Comparison of ENCODE assay signal across 23 cellular contexts in genomic region chr11:60875856-60876485, GRCh38. TPM values are rescaled to one million over a fixed set of nuclear protein-coding genes. Genes with fewer than 3 reads are reported as not detected.
"Had no signal": no experiment of that assay in that cellular context is flagged by ENCODE, and none has a peak within 500 bp of the region (broad histone marks: within the 10 kb centered on the region; RNA-seq: fewer than 3 reads in every experiment).

No MANE protein-coding gene starts in this region.

- H3K27ac Mint-ChIP-seq: brain; T-helper 2 cell treated with Interferon-gamma antibody and Interleukin-4, amounts not matched to agents 5 μg/mL and 100 μg/mL, for 36 hours had no signal

- H3K4me3 Mint-ChIP-seq: brain; naive thymus-derived CD4-positive, alpha-beta T cell; neural crest cell; T-helper 2 cell treated with Interferon-gamma antibody and Interleukin-4, amounts not matched to agents 5 μg/mL and 100 μg/mL, for 36 hours had no signal

- H3K9me3 Mint-ChIP-seq: brain; naive thymus-derived CD4-positive, alpha-beta T cell; neural crest cell; T-helper 2 cell treated with Interferon-gamma antibody and Interleukin-4, amounts not matched to agents 5 μg/mL and 100 μg/mL, for 36 hours had no signal

- H3K27ac ChIP-seq: WERI-Rb-1 had no signal

- H3K27me3 Mint-ChIP-seq: brain; naive thymus-derived CD4-positive, alpha-beta T cell had no signal

- DNase-seq: activated naive CD4-positive, alpha-beta T cell treated with Interleukin-2 at 50 U/mL for 16 hours; aorta; caudate nucleus; dermis blood vessel endothelial cell; effector memory CD4-positive, alpha-beta T cell; foreskin melanocyte; glutamatergic neuron; hypothalamus; left ventricle myocardium superior; naive thymus-derived CD4-positive, alpha-beta T cell; SK-N-SH; stimulated activated CD4-positive, alpha-beta T cell treated with anti-CD3 and anti-CD28 coated beads, Interleukin-4, amount 100 ng/mL, for 24 hours; stimulated activated naive CD8-positive, alpha-beta T cell treated with anti-CD3 and anti-CD28 coated beads, Interleukin-15, Interleukin-2, amounts not matched to agents 100 U/mL and 50 U/mL, for 24 hours; WERI-Rb-1 had no signal

- H3K4me3 ChIP-seq: mucosa of descending colon had no signal

- H3K36me3 ChIP-seq: WERI-Rb-1 had no signal

- H3K9me3 ChIP-seq: mucosa of descending colon, SK-N-SH had no signal

RNA-seq across cellular contexts. Expression of gene ZP1, which starts 8.6 kb away (rescaled TPM):
- total RNA-seq: aorta; dermis blood vessel endothelial cell; endothelial cell of umbilical vein; esophagus mucosa; left ventricle myocardium superior; naive thymus-derived CD4-positive, alpha-beta T cell; neural crest cell; posterior vena cava; renal cortical epithelial cell; ureter had no signal
- polyA plus RNA-seq: aorta; endothelial cell of umbilical vein; naive thymus-derived CD4-positive, alpha-beta T cell; SK-N-SH had no signal

RNA-seq across cellular contexts. Expression of gene PTGDR2, which starts 20.2 kb away (rescaled TPM):
- total RNA-seq: dermis blood vessel endothelial cell, renal cortical epithelial cell had no signal
- polyA plus RNA-seq: endothelial cell of umbilical vein had no signal
